In genomic region chr12:10288989-10289388, GRCh38 we compare ENCODE assay signal across 1 cellular context.
TF ChIP-seq lines count a peak whose summit lies in the region.

No MANE protein-coding gene starts in this region.

TF ChIP-seq in GM12878, 131 proteins besides CTCF, POLR2A, EP300 and RAD21:
- TF ChIP-seq SIN3A (IDR thresholded peaks at IDR 0.05; ENCODE audit: low read depth, low read length): no peak
- TF ChIP-seq E2F8 (IDR thresholded peaks at IDR 0.05; ENCODE audit: low read depth, partially characterized antibody): no peak
- no peak for TF ChIP-seq SKIL (IDR thresholded peaks at IDR 0.05; ENCODE audit: low read depth, poor library complexity, severe bottlenecking)
- 0 out of 2 replicates have a peak, but pooled peaks have one; percentile 24 for TF ChIP-seq TCF3 (IDR thresholded peaks at IDR 0.05; ENCODE audit: borderline replicate concordance, insufficient read depth, low read depth, low read length)
- TF ChIP-seq ZNF274 (IDR thresholded peaks at IDR 0.05; ENCODE audit: insufficient read depth, insufficient read length): no peak
- TF ChIP-seq PAX5 (IDR thresholded peaks at IDR 0.05; ENCODE audit: borderline replicate concordance, low read depth, low read length): no peak
- TF ChIP-seq KDM1A (IDR thresholded peaks at IDR 0.05; ENCODE audit: borderline replicate concordance): no peak
- TF ChIP-seq RB1 (IDR thresholded peaks at IDR 0.05; ENCODE audit: borderline replicate concordance): no peak
- TF ChIP-seq HSF1 (IDR thresholded peaks at IDR 0.05; ENCODE audit: low read depth, low read length): no peak
- no peak for TF ChIP-seq ZBED1 (IDR thresholded peaks at IDR 0.05; ENCODE audit: borderline replicate concordance)
- no peak for TF ChIP-seq CHD2 (IDR thresholded peaks at IDR 0.05; ENCODE audit: borderline replicate concordance, low read depth, low read length)
- peak; percentile 88 for TF ChIP-seq CBX5 (IDR thresholded peaks at IDR 0.05; ENCODE audit: low read depth)
- no peak for TF ChIP-seq MYC (IDR thresholded peaks at IDR 0.05; ENCODE audit: insufficient read depth, insufficient read length, insufficient replicate concordance, low read length, severe bottlenecking)
- no peak for TF ChIP-seq MEF2B (IDR thresholded peaks at IDR 0.05; ENCODE audit: partially characterized antibody, poor library complexity, severe bottlenecking)
- no peak for TF ChIP-seq CREB1 (IDR thresholded peaks at IDR 0.05; ENCODE audit: low read depth)
- peak; percentile 24; the same call in 1 of the 2 replicates for TF ChIP-seq JUNB (IDR thresholded peaks at IDR 0.05)
- peak; percentile 21; the same call in 1 of the 2 replicates for TF ChIP-seq SPI1 (IDR thresholded peaks at IDR 0.05; ENCODE audit: borderline replicate concordance, insufficient read depth, low read depth, low read length)
- no peak for TF ChIP-seq IKZF1 (conservative IDR thresholded peaks at IDR 0.05)
- TF ChIP-seq ESRRA (IDR thresholded peaks at IDR 0.05; ENCODE audit: low read length): no peak
- no peak for TF ChIP-seq YY1 (IDR thresholded peaks at IDR 0.05; ENCODE audit: low read depth, low read length)
- TF ChIP-seq DPF2 (IDR thresholded peaks at IDR 0.05): no peak
- no peak for TF ChIP-seq MEF2A (IDR thresholded peaks at IDR 0.05; ENCODE audit: insufficient read depth, low read depth, low read length)
- TF ChIP-seq TBL1XR1 (IDR thresholded peaks at IDR 0.05; ENCODE audit: low read depth, low read length): no peak
- TF ChIP-seq TARDBP (IDR thresholded peaks at IDR 0.05; ENCODE audit: borderline replicate concordance): no peak
- TF ChIP-seq RUNX3 (IDR thresholded peaks at IDR 0.05; ENCODE audit: low read length): peak; percentile 74
- no peak for TF ChIP-seq ASH2L (IDR thresholded peaks at IDR 0.05; ENCODE audit: borderline replicate concordance, low read depth)
- TF ChIP-seq EZH2 (IDR thresholded peaks at IDR 0.05; ENCODE audit: borderline replicate concordance, control insufficient read depth, low read depth, low read length): no peak
- peak; percentile 17; the same call in 1 of the 2 replicates for TF ChIP-seq BCL11A (IDR thresholded peaks at IDR 0.05; ENCODE audit: low read depth, low read length)
- TF ChIP-seq ATF7 (IDR thresholded peaks at IDR 0.05; ENCODE audit: low read depth): no peak
- peak; percentile 38; the same call in 1 of the 2 replicates for TF ChIP-seq NFIC (IDR thresholded peaks at IDR 0.05; ENCODE audit: low read depth, low read length)
- no peak for TF ChIP-seq BMI1 (IDR thresholded peaks at IDR 0.05; ENCODE audit: borderline replicate concordance)
- TF ChIP-seq FOXM1 (IDR thresholded peaks at IDR 0.05; ENCODE audit: low read depth, low read length): peak; percentile 34; the same call in 1 of the 2 replicates
- TF ChIP-seq HCFC1 (IDR thresholded peaks at IDR 0.05; ENCODE audit: low read length): no peak
- TF ChIP-seq CREM (IDR thresholded peaks at IDR 0.05; ENCODE audit: low read depth): 0 out of 2 replicates have a peak, but pooled peaks have one; percentile 9
- no peak for TF ChIP-seq CUX1 (IDR thresholded peaks at IDR 0.05; ENCODE audit: insufficient replicate concordance, low read depth, low read length)
- no peak for TF ChIP-seq EED (IDR thresholded peaks at IDR 0.05; ENCODE audit: low read depth)
- no peak for TF ChIP-seq IRF5 (IDR thresholded peaks at IDR 0.05; ENCODE audit: borderline replicate concordance)
